ENCODE assay signal across 8 cellular contexts in the genomic region with DNA sequence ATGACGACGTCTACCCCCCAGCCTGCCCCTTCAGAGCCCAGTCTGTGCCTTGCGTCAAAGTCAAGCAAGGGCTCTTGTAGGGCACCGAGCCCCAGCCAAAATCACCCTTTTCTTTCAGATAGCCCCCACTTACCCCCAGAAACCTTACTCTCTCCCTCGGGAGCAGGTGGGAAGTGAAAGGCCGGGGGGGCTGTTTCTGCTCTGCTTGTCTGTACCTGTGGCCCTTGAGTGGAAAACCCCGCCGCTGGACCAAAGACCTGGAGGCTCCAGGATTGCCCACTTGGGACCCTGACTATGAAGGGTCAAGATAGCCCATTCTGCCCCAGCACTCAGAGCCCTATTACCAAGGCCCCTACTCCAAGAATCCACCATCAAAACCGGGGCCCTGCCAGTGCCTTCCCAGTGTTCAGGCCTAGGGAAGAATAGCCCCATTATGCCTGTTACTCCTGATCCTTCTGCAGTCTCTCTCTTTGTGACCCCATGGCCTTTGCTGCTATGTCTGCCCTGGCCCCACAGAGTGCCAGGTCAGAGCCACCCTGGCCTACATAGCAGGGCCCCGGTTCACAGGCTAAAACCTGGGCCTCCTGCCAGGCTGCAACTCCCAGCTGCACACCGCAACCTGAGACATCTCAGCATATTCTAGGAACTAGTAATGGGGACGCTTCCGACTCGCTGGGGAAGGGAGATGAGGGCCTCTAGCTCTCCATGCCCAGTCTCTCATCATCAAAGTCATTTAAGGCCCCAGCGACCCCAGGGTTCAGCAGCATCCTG. TPM values are rescaled to one million over a fixed set of nuclear protein-coding genes. Genes with fewer than 3 reads are reported as not detected.
DNase-seq lines count a peak whose midpoint lies in the region; ATAC-seq and TF ChIP-seq lines count a peak whose summit lies in the region.

No MANE protein-coding gene starts in this region.

- POLR2A ChIA-PET in WTC11 (lab: Charles Lee) = interaction anchor here (1.0 to 5.3 kb wide), 6 partner anchors 23 to 491 kb away, joined by 3 to 52 read pairs (median 9); partner anchors contain the start of genes HPDL, MUTYH, TOE1 and UROD

- peak overlapping the region; percentile 95 for H3K27ac Mint-ChIP-seq in WTC11

- in situ Hi-C loops in G401 (cut with HindIII; ENCODE audit: low sequenced_read_pairs) = no loop called here

- no peaks in the 10 kb centered on the region for H3K36me3 Mint-ChIP-seq in WTC11

- CTCF ChIA-PET in WTC11 (lab: Charles Lee) = interaction anchor here (0.6 to 11.1 kb wide), 10 partner anchors 16 to 289 kb away, joined by 3 to 317 read pairs (median 8); partner anchors contain the start of genes CCDC163, HECTD3, MMACHC and MUTYH

- peak overlapping the region; percentile 88 for H3K27ac ChIP-seq in foreskin keratinocyte

- peaks cover 53% of the 10 kb centered on the region for H3K4me1 Mint-ChIP-seq in WTC11

- ATAC-seq in HG03135 (IDR thresholded peaks at IDR 0.05; ENCODE audit: unreplicated experiment) = peak; percentile 9
- ATAC-seq in WTC11 = no peak
- no peak for ATAC-seq in foreskin keratinocyte

- no peaks in the 10 kb centered on the region for H3K27me3 Mint-ChIP-seq in WTC11 (ENCODE audit: low read depth)

- peak overlapping the region; percentile 86 for H3K4me3 Mint-ChIP-seq in WTC11

- H3K9me3 Mint-ChIP-seq in WTC11 = no peaks in the 10 kb centered on the region

- H3K27me3 ChIP-seq in foreskin keratinocyte = no peaks in the 10 kb centered on the region

- peak; percentile 4 for DNase-seq in G401 (ENCODE audit: low spot score)
- DNase-seq in WTC11 (ENCODE audit: low spot score) = no peak
- DNase-seq in foreskin keratinocyte = peak in 1 of 2 donors; percentile 39
- peak; percentile 80 for DNase-seq in posterior vena cava (ENCODE audit: low spot score)
- DNase-seq in inferior parietal cortex (ENCODE audit: extremely low spot score) = no peak
- DNase-seq in occipital lobe (lab: John Stamatoyannopoulos, UW) = no peak
- DNase-seq in NCI-H1930 (lab: John Stamatoyannopoulos, UW) = no peak

- TF ChIP-seq CTCF in WTC11 (IDR thresholded peaks at IDR 0.05) (no peak), foreskin keratinocyte (conservative IDR thresholded peaks at IDR 0.05) (no peak)

- intact Hi-C loops in posterior vena cava (cut with DNase I) = loop anchor here in 1 of 2 donors (5.0 kb wide), 1 partner anchor 292 kb away; the partner anchor contains the start of genes HECTD3 and UROD

- H3K4me1 ChIP-seq in foreskin keratinocyte = no peaks in the 10 kb centered on the region

TF ChIP-seq in WTC11, 78 proteins besides CTCF, POLR2A, EP300 and RAD21 (continues in another document):
- no peak for TF ChIP-seq NR1H2 (CRISPR knock-in tag; IDR thresholded peaks at IDR 0.05)
- TF ChIP-seq ATF1 (CRISPR knock-in tag; IDR thresholded peaks at IDR 0.05) = no peak
- TF ChIP-seq, protein P1, sequence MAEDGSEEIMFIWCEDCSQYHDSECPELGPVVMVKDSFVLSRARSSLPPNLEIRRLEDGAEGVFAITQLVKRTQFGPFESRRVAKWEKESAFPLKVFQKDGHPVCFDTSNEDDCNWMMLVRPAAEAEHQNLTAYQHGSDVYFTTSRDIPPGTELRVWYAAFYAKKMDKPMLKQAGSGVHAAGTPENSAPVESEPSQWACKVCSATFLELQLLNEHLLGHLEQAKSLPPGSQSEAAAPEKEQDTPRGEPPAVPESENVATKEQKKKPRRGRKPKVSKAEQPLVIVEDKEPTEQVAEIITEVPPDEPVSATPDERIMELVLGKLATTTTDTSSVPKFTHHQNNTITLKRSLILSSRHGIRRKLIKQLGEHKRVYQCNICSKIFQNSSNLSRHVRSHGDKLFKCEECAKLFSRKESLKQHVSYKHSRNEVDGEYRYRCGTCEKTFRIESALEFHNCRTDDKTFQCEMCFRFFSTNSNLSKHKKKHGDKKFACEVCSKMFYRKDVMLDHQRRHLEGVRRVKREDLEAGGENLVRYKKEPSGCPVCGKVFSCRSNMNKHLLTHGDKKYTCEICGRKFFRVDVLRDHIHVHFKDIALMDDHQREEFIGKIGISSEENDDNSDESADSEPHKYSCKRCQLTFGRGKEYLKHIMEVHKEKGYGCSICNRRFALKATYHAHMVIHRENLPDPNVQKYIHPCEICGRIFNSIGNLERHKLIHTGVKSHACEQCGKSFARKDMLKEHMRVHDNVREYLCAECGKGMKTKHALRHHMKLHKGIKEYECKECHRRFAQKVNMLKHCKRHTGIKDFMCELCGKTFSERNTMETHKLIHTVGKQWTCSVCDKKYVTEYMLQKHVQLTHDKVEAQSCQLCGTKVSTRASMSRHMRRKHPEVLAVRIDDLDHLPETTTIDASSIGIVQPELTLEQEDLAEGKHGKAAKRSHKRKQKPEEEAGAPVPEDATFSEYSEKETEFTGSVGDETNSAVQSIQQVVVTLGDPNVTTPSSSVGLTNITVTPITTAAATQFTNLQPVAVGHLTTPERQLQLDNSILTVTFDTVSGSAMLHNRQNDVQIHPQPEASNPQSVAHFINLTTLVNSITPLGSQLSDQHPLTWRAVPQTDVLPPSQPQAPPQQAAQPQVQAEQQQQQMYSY (CRISPR knock-in tag; IDR thresholded peaks at IDR 0.05) = no peak
- no peak for TF ChIP-seq FOXJ3 (CRISPR knock-in tag; IDR thresholded peaks at IDR 0.05; ENCODE audit: borderline replicate concordance)
- TF ChIP-seq ZNF121 (CRISPR knock-in tag; IDR thresholded peaks at IDR 0.05) = peak; percentile 29; the same call in 1 of the 2 replicates
- TF ChIP-seq, protein P2, sequence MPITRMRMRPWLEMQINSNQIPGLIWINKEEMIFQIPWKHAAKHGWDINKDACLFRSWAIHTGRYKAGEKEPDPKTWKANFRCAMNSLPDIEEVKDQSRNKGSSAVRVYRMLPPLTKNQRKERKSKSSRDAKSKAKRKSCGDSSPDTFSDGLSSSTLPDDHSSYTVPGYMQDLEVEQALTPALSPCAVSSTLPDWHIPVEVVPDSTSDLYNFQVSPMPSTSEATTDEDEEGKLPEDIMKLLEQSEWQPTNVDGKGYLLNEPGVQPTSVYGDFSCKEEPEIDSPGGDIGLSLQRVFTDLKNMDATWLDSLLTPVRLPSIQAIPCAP (CRISPR knock-in tag; IDR thresholded peaks at IDR 0.05) = no peak
- no peak for TF ChIP-seq ZNF425 (CRISPR knock-in tag; conservative IDR thresholded peaks at IDR 0.05)
- no peak for TF ChIP-seq ZNF532 (CRISPR knock-in tag; IDR thresholded peaks at IDR 0.05; ENCODE audit: borderline replicate concordance)

RNA-seq across cellular contexts. Expression of gene HPDL, which starts 22.2 kb away (rescaled TPM):
- not detected in 2 replicates for total RNA-seq in G401 (2014; rRNA removed; shearing (Covaris generic))
- total RNA-seq in WTC11 (2021) = 24.9 to 44.0 TPM (median 27.8 TPM) in 3 replicates
- total RNA-seq in foreskin keratinocyte = 2.0 and 2.2 TPM in 2 replicates
- 2.0 TPM in 2 replicates for polyA plus RNA-seq in foreskin keratinocyte
- under 1 TPM; 0.38 to 0.83 TPM for total RNA-seq in posterior vena cava
- 0.62 TPM for total RNA-seq in occipital lobe

RNA-seq across cellular contexts. Expression of gene TOE1, which starts 35.5 kb away (rescaled TPM):
- total RNA-seq in G401 (2014; rRNA removed; shearing (Covaris generic)) = 21.4 and 25.0 TPM in 2 replicates
- total RNA-seq in WTC11 (2021) = 7.4 to 10.9 TPM (median 10.0 TPM) in 3 replicates
- total RNA-seq in foreskin keratinocyte = 13.3 and 14.4 TPM in 2 replicates
- 12.3 and 13.3 TPM in 2 replicates for polyA plus RNA-seq in foreskin keratinocyte
- total RNA-seq in posterior vena cava = 1 to 10 TPM; 5.8 to 7.0 TPM
- total RNA-seq in occipital lobe = 5.1 TPM

RNA-seq across cellular contexts. Expression of gene MUTYH, which starts 35.7 kb away (rescaled TPM):
- 20.7 and 29.5 TPM in 2 replicates for total RNA-seq in G401 (2014; rRNA removed; shearing (Covaris generic))
- total RNA-seq in WTC11 (2021) (58.3 to 67.2 TPM (median 65.7 TPM) in 3 replicates), foreskin keratinocyte (18.3 and 22.0 TPM in 2 replicates), posterior vena cava (10 to 100 TPM; 15.1 to 15.7 TPM), occipital lobe (23.2 TPM)
- 19.7 and 21.4 TPM in 2 replicates for polyA plus RNA-seq in foreskin keratinocyte

Comparison
In these comparisons a context has a peak if more than half of its experiments do, and no peak if none do; other contexts are left out.
1. DNase-seq: peak in G401 (single experiment) and posterior vena cava (single experiment); none in WTC11 (single experiment), inferior parietal cortex (single experiment), occipital lobe (single experiment) and NCI-H1930 (0 of 2).